1 cellular context compared by ENCODE assay signal in genomic region chr16:4538067-4538385, GRCh38.
TF ChIP-seq lines count a peak whose summit lies in the region.

No MANE protein-coding gene starts in this region.

TF ChIP-seq in GM23338, 12 proteins besides CTCF, POLR2A, EP300 and RAD21 (continued from another document):
- no peak for TF ChIP-seq ETS1 (IDR thresholded peaks at IDR 0.05)
- no peak for TF ChIP-seq CREB1 (CRISPR knock-in tag; IDR thresholded peaks at IDR 0.05; ENCODE audit: low read depth)
- no peak for TF ChIP-seq ZNF331 (CRISPR knock-in tag; IDR thresholded peaks at IDR 0.05; ENCODE audit: low read depth)
